10 cellular contexts compared by ENCODE assay signal in genomic region chr7:11716185-11716584, GRCh38.
A peak's percentile ranks its signal among the peaks of the same experiment; 100 is the strongest.
DNase-seq lines count a peak whose midpoint lies in the region; ATAC-seq and TF ChIP-seq lines count a peak whose summit lies in the region.
"Had no signal": no experiment of that assay in that cellular context is flagged by ENCODE, and none has a peak within 500 bp of the region (broad histone marks: within the 10 kb centered on the region; RNA-seq: fewer than 3 reads in every experiment).

No MANE protein-coding gene starts in this region.

- H3K27ac ChIP-seq in upper lobe of right lung (no peak overlapping the region), trophoblast cell (ENCODE audit: low read depth, low read length) (no peak overlapping the region)

- H3K23ac ChIP-seq in trophoblast cell (ENCODE audit: low read length) = no peak overlapping the region

- no peak overlapping the region for H2AFZ ChIP-seq in trophoblast cell (ENCODE audit: insufficient read depth, low read length, poor library complexity)

- no peak overlapping the region for H2AK5ac ChIP-seq in trophoblast cell (ENCODE audit: low read length)

- H3K4me1 ChIP-seq in upper lobe of right lung (no peaks in the 10 kb centered on the region), trophoblast cell (ENCODE audit: control insufficient read depth in 1 of 2, insufficient read depth in 2 of 2, low read length in 2 of 2) (no peaks in the 10 kb centered on the region)

- H3K4me2 ChIP-seq in trophoblast cell (ENCODE audit: low read length) = no peak overlapping the region

- H3K4ac ChIP-seq in trophoblast cell (ENCODE audit: low read depth, low read length) = no peak overlapping the region

- intact Hi-C loops in upper lobe of right lung (cut with DNase I) = no loop called here

- H3K4me3 ChIP-seq in AG10803 (ENCODE audit: low read length) (no peak overlapping the region), astrocyte of the cerebellum (ENCODE audit: low read depth, low read length) (no peak overlapping the region), upper lobe of right lung (no peak overlapping the region), trophoblast cell (ENCODE audit: low read depth, low read length) (no peak overlapping the region)

- H4K12ac ChIP-seq in trophoblast cell (ENCODE audit: low read depth, low read length) = no peak overlapping the region

- H3K14ac ChIP-seq in trophoblast cell (ENCODE audit: low read length) = no peak overlapping the region

- DNase-seq in AG10803 (ENCODE audit: low read depth) = peak; percentile 41
- peak; percentile 28 for DNase-seq in HK-2 (ENCODE audit: unreplicated experiment)
- DNase-seq in astrocyte of the cerebellum (ENCODE audit: low read depth) = peak; percentile 55
- DNase-seq in iris pigment epithelial cell (ENCODE audit: low read depth) = peak; percentile 43
- DNase-seq in upper lobe of right lung = no peak
- no peak for DNase-seq in GM19240 (ENCODE audit: insufficient read length, low spot score)
- DNase-seq in trophoblast cell = no peak
- no peak for DNase-seq in stimulated activated CD4-positive, alpha-beta T cell treated with anti-CD3 and anti-CD28 coated beads, Interleukin-15, amount 100 ng/mL, for 24 hours
- DNase-seq: hippocampal formation; stimulated activated naive CD8-positive, alpha-beta T cell treated with anti-CD3 and anti-CD28 coated beads, Interleukin-15, Interleukin-2, amounts not matched to agents 100 U/mL and 50 U/mL, for 24 hours had no signal

- ATAC-seq in upper lobe of right lung = no peak
- ATAC-seq: stimulated activated naive CD8-positive, alpha-beta T cell treated with anti-CD3 and anti-CD28 coated beads, Interleukin-15, Interleukin-2, amounts not matched to agents 100 U/mL and 50 U/mL, for 24 hours had no signal

- no peak overlapping the region for H2BK12ac ChIP-seq in trophoblast cell (ENCODE audit: low read length)

- H3K9me3 ChIP-seq in upper lobe of right lung = no peaks in the 10 kb centered on the region
- no peaks in the 10 kb centered on the region for H3K9me3 ChIP-seq in trophoblast cell (ENCODE audit: insufficient read depth, low read depth, low read length)

- no peak for TF ChIP-seq CTCF in AG10803 (conservative IDR thresholded peaks at IDR 0.05; ENCODE audit: low read length)
- TF ChIP-seq CTCF in astrocyte of the cerebellum (IDR thresholded peaks at IDR 0.05; ENCODE audit: low read depth, low read length, missing control alignments) = no peak
- TF ChIP-seq CTCF in upper lobe of right lung (IDR thresholded peaks at IDR 0.05) = no peak

- H3K9ac ChIP-seq in trophoblast cell (ENCODE audit: low read length) = no peak overlapping the region

- no peaks in the 10 kb centered on the region for H3K79me2 ChIP-seq in trophoblast cell (ENCODE audit: control insufficient read depth, insufficient read depth, low read length, poor library complexity)

- in situ Hi-C loops in astrocyte of the cerebellum (cut with HindIII; ENCODE audit: low sequenced_read_pairs) = no loop called here

- H4K91ac ChIP-seq in trophoblast cell (ENCODE audit: low read depth, low read length) = no peak overlapping the region

- no peak overlapping the region for H2BK5ac ChIP-seq in trophoblast cell (ENCODE audit: low read depth, low read length, poor library complexity)

- H3K27me3 ChIP-seq in upper lobe of right lung = no peaks in the 10 kb centered on the region
- no peaks in the 10 kb centered on the region for H3K27me3 ChIP-seq in trophoblast cell (ENCODE audit: insufficient read depth, low read length)

- H4K8ac ChIP-seq in trophoblast cell (ENCODE audit: low read depth, low read length) = no peak overlapping the region

- no peaks in the 10 kb centered on the region for H3K79me1 ChIP-seq in trophoblast cell (ENCODE audit: low read length)

- H2BK120ac ChIP-seq in trophoblast cell (ENCODE audit: insufficient read depth, low read length, poor library complexity) = no peak overlapping the region

- H3K36me3 ChIP-seq in upper lobe of right lung (no peaks in the 10 kb centered on the region), trophoblast cell (ENCODE audit: control insufficient read depth in 1 of 2, insufficient read depth in 2 of 2, low read length in 2 of 2) (no peaks in the 10 kb centered on the region)

- H3K18ac ChIP-seq in trophoblast cell (ENCODE audit: low read length) = no peak overlapping the region

Comparison
In these comparisons a context has a peak if more than half of its experiments do, and no peak if none do; other contexts are left out.
1. DNase-seq: peak in AG10803 (single experiment), HK-2 (single experiment), astrocyte of the cerebellum (single experiment) and iris pigment epithelial cell (single experiment); none in upper lobe of right lung (single experiment), GM19240 (single experiment), trophoblast cell (0 of 2) and stimulated activated CD4-positive, alpha-beta T cell treated with anti-CD3 and anti-CD28 coated beads, Interleukin-15, amount 100 ng/mL, for 24 hours (single experiment).